18 cellular contexts compared by ENCODE assay signal in genomic region chr12:53579545-53579955, GRCh38. TPM values are rescaled to one million over a fixed set of nuclear protein-coding genes. Genes with fewer than 3 reads are reported as not detected.
DNase-seq lines count a peak whose midpoint lies in the region; ATAC-seq and TF ChIP-seq lines count a peak whose summit lies in the region.
"Had no signal": no experiment of that assay in that cellular context is flagged by ENCODE, and none has a peak within 500 bp of the region (broad histone marks: within the 10 kb centered on the region; RNA-seq: fewer than 3 reads in every experiment).

No MANE protein-coding gene starts in this region.

- H3K36me3 ChIP-seq in left ventricle myocardium inferior, result peaks cover 7% of the 10 kb centered on the region
- no peaks in the 10 kb centered on the region for H3K36me3 ChIP-seq in upper lobe of left lung
- H3K36me3 ChIP-seq: gastrocnemius medialis had no signal

- DNase-seq in Right ventricle myocardium superior (no peak), left ventricle myocardium inferior (no peak), upper lobe of left lung (peak in 1 of 2 donors; percentile 39), endothelial cell (ENCODE audit: low spot score) (no peak), GF-D8 (lab: John Stamatoyannopoulos, UW) (no peak)
- DNase-seq: activated T-cell treated with anti-CD3 and anti-CD28 coated beads, Interleukin-2, amount 50 U/mL, for 1 hour; aorta; DMS79; effector memory CD8-positive, alpha-beta T cell; gastrocnemius medialis; HFFc6; NCI-H1092; NCI-H524 treated with DMSO at 0.1 percent for 48 hours had no signal

- no peak overlapping the region for H3K27ac Mint-ChIP-seq in endothelial cell (ENCODE audit: unreplicated experiment)
- H3K27ac Mint-ChIP-seq: effector memory CD8-positive, alpha-beta T cell; HFFc6 had no signal

- H3K27me3 ChIP-seq in left ventricle myocardium inferior (ENCODE audit: low read depth), result no peaks in the 10 kb centered on the region
- no peaks in the 10 kb centered on the region for H3K27me3 ChIP-seq in upper lobe of left lung
- H3K27me3 ChIP-seq: gastrocnemius medialis, tibial nerve had no signal

- 55 to 64% methylated on average over 5 of the region's 5 CpGs for WGBS in upper lobe of left lung, 2 donors

- peaks cover 7% of the 10 kb centered on the region for H3K4me1 Mint-ChIP-seq in endothelial cell (ENCODE audit: unreplicated experiment)

- peak in 1 of 4 donors; percentile 29 for TF ChIP-seq POLR2A in upper lobe of left lung (IDR thresholded peaks at IDR 0.05)

- peak; percentile 52 for ATAC-seq in Right ventricle myocardium superior (ENCODE audit: poor library complexity)
- ATAC-seq in HG02571 (IDR thresholded peaks at IDR 0.05; ENCODE audit: unreplicated experiment), result peak; percentile 59
- ATAC-seq in HG03571 (IDR thresholded peaks at IDR 0.05; ENCODE audit: unreplicated experiment), result peak; percentile 74
- peak; percentile 72 to 77 for ATAC-seq in upper lobe of left lung (ENCODE audit: low FRiP score in 2 of 2)
- no peak for ATAC-seq in activated CD4-positive, CD25-positive, alpha-beta regulatory T cell treated with anti-CD3 and anti-CD28 coated beads, Interleukin-2, amount 50 U/mL, for 24 hours
- ATAC-seq: effector memory CD8-positive, alpha-beta T cell; gastrocnemius medialis had no signal

- no peak overlapping the region for H3K4me3 Mint-ChIP-seq in endothelial cell (ENCODE audit: unreplicated experiment)
- H3K4me3 Mint-ChIP-seq: effector memory CD8-positive, alpha-beta T cell; HFFc6 had no signal

- TF ChIP-seq CTCF in left ventricle myocardium inferior (IDR thresholded peaks at IDR 0.05; ENCODE audit: borderline replicate concordance), result no peak
- TF ChIP-seq CTCF in upper lobe of left lung (IDR thresholded peaks at IDR 0.05), result no peak
- TF ChIP-seq CTCF in endothelial cell (IDR thresholded peaks at IDR 0.05; ENCODE audit: unreplicated experiment), result no peak

- H3K9me3 ChIP-seq in left ventricle myocardium inferior (replicated peaks), result no peaks in the 10 kb centered on the region
- H3K9me3 ChIP-seq in upper lobe of left lung, result no peaks in the 10 kb centered on the region
- H3K9me3 ChIP-seq: gastrocnemius medialis, tibial nerve had no signal

- H3K27ac ChIP-seq in left ventricle myocardium inferior (replicated peaks), result no peak overlapping the region
- H3K27ac ChIP-seq in upper lobe of left lung, result peak overlapping the region in 2 of 4 donors; percentile 40 to 72
- H3K27ac ChIP-seq: gastrocnemius medialis, tibial nerve had no signal

- H3K9me3 Mint-ChIP-seq in endothelial cell (ENCODE audit: unreplicated experiment), result no peaks in the 10 kb centered on the region
- H3K9me3 Mint-ChIP-seq: effector memory CD8-positive, alpha-beta T cell; HFFc6 had no signal

- intact Hi-C loops in Right ventricle myocardium superior (cut with DNase I), result no loop called here
- intact Hi-C loops in left ventricle myocardium inferior (cut with micrococcal nuclease), result no loop called here

- peaks cover 24% of the 10 kb centered on the region for H3K4me1 ChIP-seq in left ventricle myocardium inferior
- peaks cover 11 to 25% (median 22%) of the 10 kb centered on the region in 4 donors for H3K4me1 ChIP-seq in upper lobe of left lung

- H3K4me3 ChIP-seq in left ventricle myocardium inferior (no peak overlapping the region), upper lobe of left lung (no peak overlapping the region)
- H3K4me3 ChIP-seq: gastrocnemius medialis, smooth muscle cell, tibial nerve had no signal

- no peaks in the 10 kb centered on the region for H3K27me3 Mint-ChIP-seq in endothelial cell (ENCODE audit: unreplicated experiment)
- H3K27me3 Mint-ChIP-seq: effector memory CD8-positive, alpha-beta T cell had no signal

- TF ChIP-seq EP300 in upper lobe of left lung (IDR thresholded peaks at IDR 0.05), result no peak

- H3K36me3 Mint-ChIP-seq in endothelial cell (ENCODE audit: low read depth, unreplicated experiment), result peaks cover 14% of the 10 kb centered on the region

RNA-seq across cellular contexts. Expression of gene ATF7, which starts 46.6 kb away (rescaled TPM):
- total RNA-seq in Right ventricle myocardium superior, result 29.1 TPM
- total RNA-seq in left ventricle myocardium inferior, result 29.8 TPM
- 10 to 100 TPM; 23.4 to 48.9 (median 41.2) TPM for total RNA-seq in upper lobe of left lung
- total RNA-seq in endothelial cell (ENCODE audit: unreplicated experiment), result 63.3 TPM

Comparison
In these comparisons a context has a peak if more than half of its experiments do, and no peak if none do; other contexts are left out.
1. ATAC-seq: peak in Right ventricle myocardium superior (single experiment), HG02571 (single experiment), HG03571 (single experiment) and upper lobe of left lung (2 of 2); none in activated CD4-positive, CD25-positive, alpha-beta regulatory T cell treated with anti-CD3 and anti-CD28 coated beads, Interleukin-2, amount 50 U/mL, for 24 hours (0 of 2).